Comparison of ENCODE assay signal across 8 cellular contexts in genomic region chr13:33016414-33017409, GRCh38. TPM values are rescaled to one million over a fixed set of nuclear protein-coding genes. Genes with fewer than 3 reads are reported as not detected.
A peak's percentile ranks its signal among the peaks of the same experiment; 100 is the strongest.
DNase-seq lines count a peak whose midpoint lies in the region; ATAC-seq and TF ChIP-seq lines count a peak whose summit lies in the region.

TSS of gene KL (plus strand) at chr13:33016423. CDS start at chr13:33016441, 18 bp downstream.

- H3K36me3 Mint-ChIP-seq in activated naive CD4-positive, alpha-beta T cell treated with anti-CD3 and anti-CD28 coated beads for 36 hours (ENCODE audit: low read depth): no peaks in the 10 kb centered on the region
- no peaks in the 10 kb centered on the region for H3K36me3 Mint-ChIP-seq in activated naive CD8-positive, alpha-beta T cell treated with anti-CD3 and anti-CD28 coated beads, Interleukin-2, amount 10 ng/mL, durations not matched to agents 7 days and 5 days

- no peaks in the 10 kb centered on the region for H3K4me1 ChIP-seq in gastrocnemius medialis

- peak within 1 kb of the TSS; percentile 64 for H3K4me3 Mint-ChIP-seq in activated naive CD4-positive, alpha-beta T cell treated with anti-CD3 and anti-CD28 coated beads for 36 hours
- peak within 1 kb of the TSS; percentile 87 for H3K4me3 Mint-ChIP-seq in activated naive CD8-positive, alpha-beta T cell treated with anti-CD3 and anti-CD28 coated beads, Interleukin-2, amount 10 ng/mL, durations not matched to agents 7 days and 5 days

- H3K9me3 Mint-ChIP-seq in activated naive CD4-positive, alpha-beta T cell treated with anti-CD3 and anti-CD28 coated beads for 36 hours: no peaks in the 10 kb centered on the region
- no peaks in the 10 kb centered on the region for H3K9me3 Mint-ChIP-seq in activated naive CD8-positive, alpha-beta T cell treated with anti-CD3 and anti-CD28 coated beads, Interleukin-2, amount 10 ng/mL, durations not matched to agents 7 days and 5 days

- H3K4me1 Mint-ChIP-seq in activated naive CD4-positive, alpha-beta T cell treated with anti-CD3 and anti-CD28 coated beads for 36 hours (ENCODE audit: low read depth): peaks cover 9% of the 10 kb centered on the region
- peaks cover 13% of the 10 kb centered on the region for H3K4me1 Mint-ChIP-seq in activated naive CD8-positive, alpha-beta T cell treated with anti-CD3 and anti-CD28 coated beads, Interleukin-2, amount 10 ng/mL, durations not matched to agents 7 days and 5 days

- H3K4me3 ChIP-seq in iPS-11a (ENCODE audit: low read depth, low read length): peak within 1 kb of the TSS; percentile 44
- H3K4me3 ChIP-seq in gastrocnemius medialis: peak within 1 kb of the TSS; percentile 56 to 61 (median 58)

- intact Hi-C loops in activated naive CD4-positive, alpha-beta T cell treated with anti-CD3 and anti-CD28 coated beads for 36 hours (cut with micrococcal nuclease): loop anchor here (1.0 to 10.0 kb wide), 14 partner anchors 99 to 1104 kb away; partner anchors contain the start of genes N4BP2L2 and PDS5B
- intact Hi-C loops in gastrocnemius medialis (cut with DNase I; ENCODE audit: low total_unique reads): loop anchor here (5.0 kb wide), 1 partner anchor 429 kb away; the partner anchor contains the start of gene PDS5B

- H3K9me3 ChIP-seq in gastrocnemius medialis: no peaks in the 10 kb centered on the region

- peak within 1 kb of the TSS; percentile 70 to 83 (median 76) for H3K27ac ChIP-seq in gastrocnemius medialis

- CTCF ChIA-PET in activated naive CD4-positive, alpha-beta T cell treated with anti-CD3 and anti-CD28 coated beads for 36 hours (lab: Charles Lee): interaction anchor here (0.9 to 1.5 kb wide), 4 partner anchors 8 to 17 kb away, joined by 3 to 4 read pairs (median 4); no protein-coding TSS in a partner anchor

- peaks cover 62% of the 10 kb centered on the region for H3K27me3 Mint-ChIP-seq in activated naive CD4-positive, alpha-beta T cell treated with anti-CD3 and anti-CD28 coated beads for 36 hours (ENCODE audit: low read depth)
- peaks cover 75% of the 10 kb centered on the region for H3K27me3 Mint-ChIP-seq in activated naive CD8-positive, alpha-beta T cell treated with anti-CD3 and anti-CD28 coated beads, Interleukin-2, amount 10 ng/mL, durations not matched to agents 7 days and 5 days

- ATAC-seq in HG03196 (IDR thresholded peaks at IDR 0.05; ENCODE audit: unreplicated experiment): peak; percentile 24
- ATAC-seq in activated naive CD8-positive, alpha-beta T cell treated with anti-CD3 and anti-CD28 coated beads, Interleukin-2, amount 10 ng/mL, durations not matched to agents 7 days and 5 days (ENCODE audit: low read depth): peak; percentile 51
- ATAC-seq in gastrocnemius medialis: peak; percentile 13 to 21

- peak; percentile 30 for DNase-seq in activated naive CD4-positive, alpha-beta T cell treated with anti-CD3 and anti-CD28 coated beads for 36 hours
- DNase-seq in activated naive CD4-positive, alpha-beta T cell treated with Interleukin-2 at 50 U/mL for 16 hours: no peak
- peak; percentile 67 for DNase-seq in activated naive CD8-positive, alpha-beta T cell treated with anti-CD3 and anti-CD28 coated beads, Interleukin-2, amount 10 ng/mL, durations not matched to agents 7 days and 5 days
- no peak for DNase-seq in gastrocnemius medialis
- no peak for DNase-seq in cerebellum (ENCODE audit: low spot score)
- DNase-seq in middle frontal gyrus (ENCODE audit: extremely low spot score, low spot score): no peak

- POLR2A ChIA-PET in activated naive CD8-positive, alpha-beta T cell treated with anti-CD3 and anti-CD28 coated beads, Interleukin-2, amount 10 ng/mL, durations not matched to agents 7 days and 5 days (lab: Charles Lee): interaction anchor here (0.9 to 1.2 kb wide), 3 partner anchors 9 to 526 kb away, joined by 3 read pairs; partner anchors contain the start of gene PDS5B

- no peak for TF ChIP-seq CTCF in gastrocnemius medialis (IDR thresholded peaks at IDR 0.05 in 4 of 5, conservative IDR thresholded peaks at IDR 0.05 in 1 of 5)

- no peaks in the 10 kb centered on the region for H3K36me3 ChIP-seq in gastrocnemius medialis

- TF ChIP-seq POLR2A in gastrocnemius medialis (IDR thresholded peaks at IDR 0.05): no peak

- H3K27ac Mint-ChIP-seq in activated naive CD4-positive, alpha-beta T cell treated with anti-CD3 and anti-CD28 coated beads for 36 hours: no peak within 1 kb of the TSS
- peak within 1 kb of the TSS; percentile 70 for H3K27ac Mint-ChIP-seq in activated naive CD8-positive, alpha-beta T cell treated with anti-CD3 and anti-CD28 coated beads, Interleukin-2, amount 10 ng/mL, durations not matched to agents 7 days and 5 days

- H3K27me3 ChIP-seq in gastrocnemius medialis: peaks cover 10 to 19% (median 12%) of the 10 kb centered on the region in 3 donors

- in situ Hi-C loops in gastrocnemius medialis (cut with MboI; ENCODE audit: low sequenced_read_pairs in 4 of 4): loop anchor here in 1 of 4 donors (25.0 kb wide), 1 partner anchor 429 kb away; the partner anchor contains the start of gene PDS5B

RNA-seq across cellular contexts. Expression of gene KL, which starts in this region (rescaled TPM):
- under 1 TPM; 0.36 to 0.49 TPM for total RNA-seq in activated naive CD4-positive, alpha-beta T cell treated with anti-CD3 and anti-CD28 coated beads for 36 hours
- under 1 TPM; 0.28 to 0.64 TPM for total RNA-seq in activated naive CD8-positive, alpha-beta T cell treated with anti-CD3 and anti-CD28 coated beads, Interleukin-2, amount 10 ng/mL, durations not matched to agents 7 days and 5 days
- total RNA-seq in gastrocnemius medialis (1 to 10 TPM; 1.3 to 1.6 (median 1.4) TPM), cerebellum (1.5 TPM)

Comparison
In these comparisons a context has a peak if more than half of its experiments do, and no peak if none do; other contexts are left out.
1. Peak in DNase-seq in activated naive CD4-positive, alpha-beta T cell treated with anti-CD3 and anti-CD28 coated beads for 36 hours; RNA of the gene not detected or under 1 TPM.
2. Peak in DNase-seq and ATAC-seq in activated naive CD8-positive, alpha-beta T cell treated with anti-CD3 and anti-CD28 coated beads, Interleukin-2, amount 10 ng/mL, durations not matched to agents 7 days and 5 days; RNA of the gene not detected or under 1 TPM.